Comparison of ENCODE assay signal across 27 cellular contexts in the genomic region with DNA sequence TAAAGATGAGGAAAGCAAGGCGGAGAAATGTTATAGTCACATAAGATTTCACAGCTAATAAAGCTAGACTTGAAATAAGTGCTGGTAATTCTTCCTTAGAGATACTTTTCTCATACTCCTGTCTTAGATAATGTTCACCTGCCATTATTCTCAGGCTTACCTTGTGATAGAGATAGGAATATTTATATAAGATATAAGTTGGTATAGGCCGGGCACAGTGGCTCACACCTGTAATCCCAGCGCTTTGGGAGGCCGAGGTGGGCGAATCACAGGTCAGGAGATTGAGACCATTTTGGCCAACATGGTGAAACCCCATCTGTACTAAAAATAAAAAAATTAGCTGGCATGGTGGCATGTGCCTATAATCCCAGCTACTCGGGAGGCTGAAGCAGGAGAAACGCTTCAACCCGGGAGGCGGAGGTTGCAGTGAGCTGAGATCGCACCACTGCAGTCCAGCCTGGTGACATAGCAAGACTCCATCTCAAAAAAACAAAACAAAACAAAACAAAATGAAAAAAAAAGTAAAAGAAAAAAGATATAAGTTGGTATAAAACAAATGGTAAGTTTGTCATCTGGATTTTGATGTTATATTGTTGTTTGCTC.
"Had no signal": no experiment of that assay in that cellular context is flagged by ENCODE, and none has a peak within 500 bp of the region (broad histone marks: within the 10 kb centered on the region; RNA-seq: fewer than 3 reads in every experiment).

No MANE protein-coding gene starts in this region.

- H3K27ac ChIP-seq: stomach, suprapubic skin, testis, thoracic aorta, thyroid gland, tibial artery, tibial nerve, transverse colon, upper lobe of left lung, upper lobe of right lung, uterus, vagina had no signal

- H3K4me3 ChIP-seq: stomach, suprapubic skin, testis, thoracic aorta, thyroid gland, tibial artery, tibial nerve, transverse colon, upper lobe of left lung, upper lobe of right lung, uterus, vagina had no signal

- ATAC-seq: stimulated activated effector memory CD8-positive, alpha-beta T cell treated with anti-CD3 and anti-CD28 coated beads, Interleukin-12 subunit alpha, Interleukin-12 subunit beta, amount 100 ng/mL, for 72 hours; stimulated activated memory B cell treated with anti-CD40 and anti-IgM and Interleukin-4, amounts not matched to agents 10 μg/mL and 1 μg/mL and 100 μg/mL, for 72 hours; stimulated activated naive B cell treated with anti-CD40 and anti-IgM and Interleukin-4, amounts not matched to agents 10 μg/mL and 1 μg/mL and 100 μg/mL, for 72 hours; stimulated activated naive CD8-positive, alpha-beta T cell treated with anti-CD3 and anti-CD28 coated beads, Interleukin-15, amount 100 ng/mL, for 72 hours; stimulated activated naive CD8-positive, alpha-beta T cell treated with anti-CD3 and anti-CD28 coated beads, Interleukin-15, Interleukin-2, amounts not matched to agents 100 U/mL and 50 U/mL, for 24 hours; upper lobe of right lung had no signal

- H3K36me3 ChIP-seq: stomach, suprapubic skin, thoracic aorta, thyroid gland, tibial artery, tibial nerve, transverse colon, upper lobe of left lung, upper lobe of right lung, uterus, vagina had no signal

- H3K4me1 ChIP-seq: stomach, suprapubic skin, testis, thyroid gland, tibial artery, tibial nerve, transverse colon, upper lobe of left lung, upper lobe of right lung, uterus, vagina had no signal

- H3K27me3 ChIP-seq: stomach, suprapubic skin, testis, thyroid gland, tibial artery, tibial nerve, transverse colon, upper lobe of left lung, upper lobe of right lung, uterus, vagina had no signal

- H3K9me3 ChIP-seq: stomach, suprapubic skin, testis, thoracic aorta, thyroid gland, tibial artery, tibial nerve, transverse colon, upper lobe of left lung, upper lobe of right lung, uterus, vagina had no signal

- DNase-seq: stimulated activated CD4-positive, alpha-beta T cell treated with anti-CD3 and anti-CD28 coated beads, Interleukin-2, amount 100 ng/mL, for 48 hours; stimulated activated CD4-positive, alpha-beta T cell treated with anti-CD3 and anti-CD28 coated beads, Interleukin-4, amount 100 ng/mL, for 1 hour; stimulated activated CD4-positive, alpha-beta T cell treated with anti-CD3 and anti-CD28 coated beads, Interleukin-4, amount 100 ng/mL, for 24 hours; stimulated activated CD4-positive, alpha-beta T cell treated with anti-CD3 and anti-CD28 coated beads, Interleukin-4, amount 100 ng/mL, for 4 hours; stimulated activated CD8-positive, alpha-beta memory T cell treated with anti-CD3 and anti-CD28 coated beads, Interleukin-4, amount 100 ng/mL, for 48 hours; stimulated activated naive B cell treated with anti-CD40 and anti-IgM and Interleukin-4, amounts not matched to agents 10 μg/mL and 1 μg/mL and 100 μg/mL, for 72 hours; stimulated activated naive CD4-positive, alpha-beta T cell; stimulated activated naive CD4-positive, alpha-beta T cell treated with Interleukin-2 at 50 U/mL for 16 hours; stimulated activated naive CD8-positive, alpha-beta T cell treated with anti-CD3 and anti-CD28 coated beads, Interleukin-15, amount 100 ng/mL, for 72 hours; stimulated activated naive CD8-positive, alpha-beta T cell treated with anti-CD3 and anti-CD28 coated beads, Interleukin-15, Interleukin-2, amounts not matched to agents 100 U/mL and 50 U/mL, for 24 hours; stomach; substantia nigra; testis; thyroid gland; tibial artery; transverse colon; trophoblast cell; upper lobe of left lung; upper lobe of right lung; uterus had no signal

- FAIRE-seq: urothelium cell line had no signal
